Comparison of ENCODE assay signal across 8 cellular contexts in genomic region chr16:66650707-66651473, GRCh38. TPM values are rescaled to one million over a fixed set of nuclear protein-coding genes. Genes with fewer than 3 reads are reported as not detected.
DNase-seq lines count a peak whose midpoint lies in the region; ATAC-seq, FAIRE-seq and TF ChIP-seq lines count a peak whose summit lies in the region.

No MANE protein-coding gene starts in this region.

- H3K79me2 ChIP-seq in endothelial cell of umbilical vein (ENCODE audit: control insufficient read depth, insufficient read depth, low read length) = no peaks in the 10 kb centered on the region

- intact Hi-C loops in CD14-positive monocyte (cut with micrococcal nuclease) (loop anchor here in 1 of 2 donors (5.0 kb wide), 1 partner anchor 46 kb away; the partner anchor contains the start of gene CMTM4), endothelial cell of umbilical vein (cut with micrococcal nuclease) (loop anchor here (5.0 kb wide), 1 partner anchor 244 kb away; no protein-coding TSS in a partner anchor)

- no peak overlapping the region for H3K4me3 ChIP-seq in endothelial cell of umbilical vein (replicated peaks in 1 of 3; ENCODE audit: insufficient read depth in 1 of 3, low read depth in 1 of 3, low read length in 3 of 3)

- POLR2A ChIA-PET in endothelial cell of umbilical vein (lab: Charles Lee) = interaction anchor here (1.6 kb wide), 1 partner anchor 10 kb away, joined by 6 read pairs; no protein-coding TSS in a partner anchor

- H3K4me1 Mint-ChIP-seq in CD14-positive monocyte = peaks cover 49% of the 10 kb centered on the region

- TF ChIP-seq CTCF in CD14-positive monocyte (IDR thresholded peaks at IDR 0.05) = peak; percentile 96
- peak; percentile 94 for TF ChIP-seq CTCF in endothelial cell of umbilical vein (IDR thresholded peaks at IDR 0.05; ENCODE audit: extremely low read depth in 1 of 2, insufficient read depth in 1 of 2, low read depth in 1 of 2, low read length in 2 of 2)

- H3K27ac ChIP-seq in endothelial cell of umbilical vein (ENCODE audit: insufficient read depth, low read depth, low read length) = no peak overlapping the region

- no peaks in the 10 kb centered on the region for H4K20me1 ChIP-seq in endothelial cell of umbilical vein (replicated peaks; ENCODE audit: control insufficient read depth, extremely low read depth, insufficient read depth, low read length)

- no peaks in the 10 kb centered on the region for H3K27me3 ChIP-seq in endothelial cell of umbilical vein (ENCODE audit: control insufficient read depth in 2 of 2, insufficient read depth in 2 of 2, low read length in 2 of 2)

- peak overlapping the region; percentile 0 for H2AFZ ChIP-seq in endothelial cell of umbilical vein (ENCODE audit: low read depth, low read length)

- CTCF ChIA-PET in endothelial cell of umbilical vein (lab: Charles Lee) = interaction anchor here (0.6 to 3.9 kb wide), 53 partner anchors 8 to 244 kb away, joined by 3 to 120 read pairs (median 4); partner anchors contain the start of genes CMTM4, DYNC1LI2 and NAE1

- H3K27ac Mint-ChIP-seq in CD14-positive monocyte = peak overlapping the region in 5 of 7 donors; percentile 11 to 81 (median 45)

- peak; percentile 64 for ATAC-seq in GM19468 (IDR thresholded peaks at IDR 0.05; ENCODE audit: extremely low read depth, unreplicated experiment)

- no peaks in the 10 kb centered on the region for H3K9me1 ChIP-seq in endothelial cell of umbilical vein (replicated peaks; ENCODE audit: control insufficient read depth, extremely low read depth, insufficient read depth, low read length)

- no peaks in the 10 kb centered on the region for H3K36me3 Mint-ChIP-seq in CD14-positive monocyte

- H3K9me3 Mint-ChIP-seq in CD14-positive monocyte = peaks cover 0 to 2% (median 0%) of the 10 kb centered on the region in 7 donors

- H3K36me3 ChIP-seq in endothelial cell of umbilical vein (ENCODE audit: control insufficient read depth in 2 of 2, extremely low read depth in 1 of 2, insufficient read depth in 2 of 2, low read length in 2 of 2) = no peaks in the 10 kb centered on the region

- dilution Hi-C loops in endothelial cell of umbilical vein (cut with MboI; ENCODE audit: extremely low pct_ligation_motif_present, low sequenced_read_pairs) = no loop called here

- peak overlapping the region; percentile 67 to 87 for H3K4me3 Mint-ChIP-seq in CD14-positive monocyte

- peak; percentile 66 for DNase-seq in CD14-positive monocyte (ENCODE audit: low spot score)
- DNase-seq in HUDEP-2 (lab: John Stamatoyannopoulos, UW; ENCODE audit: unreplicated experiment in 76 of 76) = peak in 67 of 76 experiments; percentile 2 to 81 (median 44)
- peak; percentile 74 for DNase-seq in NOMO-1 treated with dmso at 0.1 percent for 144 hours (lab: John Stamatoyannopoulos, UW; ENCODE audit: unreplicated experiment)
- DNase-seq in activated CD8-positive, alpha-beta memory T cell treated with anti-CD3 and anti-CD28 coated beads, Interleukin-2, amount 50 U/mL, for 1 hour (ENCODE audit: extremely low read depth) = peak; percentile 58
- DNase-seq in endothelial cell of umbilical vein (ENCODE audit: low read depth, low spot score) = peak; percentile 81
- peak; percentile 92 for DNase-seq in midbrain (lab: John Stamatoyannopoulos, UW)
- DNase-seq in stimulated activated CD8-positive, alpha-beta memory T cell treated with anti-CD3 and anti-CD28 coated beads, Interleukin-2, amount 100 ng/mL, for 1 hour (ENCODE audit: low read depth in 2 of 2) = peak; percentile 44 to 58

- H3K9me3 ChIP-seq in endothelial cell of umbilical vein (replicated peaks; ENCODE audit: control insufficient read depth, insufficient read depth, low read length) = no peaks in the 10 kb centered on the region

- H3K4me2 ChIP-seq in endothelial cell of umbilical vein (ENCODE audit: insufficient read depth, low read length) = no peak overlapping the region

- FAIRE-seq in endothelial cell of umbilical vein (lab: Jason Lieb, UNC) = peak; percentile 93

- H3K9ac ChIP-seq in endothelial cell of umbilical vein (replicated peaks; ENCODE audit: extremely low read depth, insufficient read depth, low read length) = no peak overlapping the region

- peaks cover 0 to 1% (median 0%) of the 10 kb centered on the region in 3 donors for H3K27me3 Mint-ChIP-seq in CD14-positive monocyte (ENCODE audit: low read depth in 3 of 3)

- no peaks in the 10 kb centered on the region for H3K4me1 ChIP-seq in endothelial cell of umbilical vein (ENCODE audit: control insufficient read depth, extremely low read depth, insufficient read depth, low read length)

- no peak for TF ChIP-seq POLR2A in endothelial cell of umbilical vein (IDR thresholded peaks at IDR 0.05; ENCODE audit: low read depth, low read length)

- no TSS peak for BruUV-seq in endothelial cell of umbilical vein (replicated peaks; lab: Mats Ljungman, UMichigan)

TF ChIP-seq in endothelial cell of umbilical vein, 7 proteins besides CTCF, POLR2A, EP300 and RAD21:
- TF ChIP-seq EZH2 (IDR thresholded peaks at IDR 0.05; ENCODE audit: borderline replicate concordance, low read depth, low read length, severe bottlenecking) = no peak
- no peak for TF ChIP-seq GATA2 (IDR thresholded peaks at IDR 0.05; ENCODE audit: insufficient read depth, insufficient read length, low read depth, low read length)
- TF ChIP-seq, protein P1, sequence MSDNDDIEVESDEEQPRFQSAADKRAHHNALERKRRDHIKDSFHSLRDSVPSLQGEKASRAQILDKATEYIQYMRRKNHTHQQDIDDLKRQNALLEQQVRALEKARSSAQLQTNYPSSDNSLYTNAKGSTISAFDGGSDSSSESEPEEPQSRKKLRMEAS (IDR thresholded peaks at IDR 0.05; ENCODE audit: insufficient read depth, insufficient read length) = no peak

RNA-seq across cellular contexts. Expression of gene CMTM4, which starts 45.7 kb away (rescaled TPM):
- polyA plus RNA-seq in CD14-positive monocyte = under 1 TPM; 0.41 to 0.45 TPM
- total RNA-seq in endothelial cell of umbilical vein = 8.5 and 9.0 TPM in 2 replicates
- 7.1 and 10.7 TPM in 2 replicates for polyA plus RNA-seq in endothelial cell of umbilical vein
- 5.8 and 7.0 TPM in 2 replicates for polyA plus RNA-seq in endothelial cell of umbilical vein (2011; cell fraction: cytosol; rRNA removed)
- 18.6 and 21.6 TPM in 2 replicates for polyA plus RNA-seq in endothelial cell of umbilical vein (2011; cell fraction: nucleus; rRNA removed)
- 6.8 and 10.7 TPM in 2 replicates for polyA plus RNA-seq in endothelial cell of umbilical vein (2012)
- polyA minus RNA-seq in endothelial cell of umbilical vein = 19.7 and 21.4 TPM in 2 replicates
- polyA minus RNA-seq in endothelial cell of umbilical vein (2011; cell fraction: cytosol; rRNA and poly(A)+ RNA removed) = 28.7 TPM
- polyA minus RNA-seq in endothelial cell of umbilical vein (2011; cell fraction: nucleus; rRNA and poly(A)+ RNA removed) = 9.9 and 10.6 TPM in 2 replicates

RNA-seq across cellular contexts. Expression of gene CMTM3, which starts 46.4 kb away (rescaled TPM):
- polyA plus RNA-seq in CD14-positive monocyte = 100 to 1,000 TPM; 126 to 131 TPM
- total RNA-seq in endothelial cell of umbilical vein = 83.6 and 90.5 TPM in 2 replicates
- polyA plus RNA-seq in endothelial cell of umbilical vein = 86.2 and 104 TPM in 2 replicates
- polyA plus RNA-seq in endothelial cell of umbilical vein (2011; cell fraction: cytosol; rRNA removed) = 74.9 and 81.6 TPM in 2 replicates
- polyA plus RNA-seq in endothelial cell of umbilical vein (2011; cell fraction: nucleus; rRNA removed) = 43.1 and 45.5 TPM in 2 replicates
- polyA plus RNA-seq in endothelial cell of umbilical vein (2012) = 66.2 and 95.6 TPM in 2 replicates
- polyA minus RNA-seq in endothelial cell of umbilical vein = 75.2 and 81.4 TPM in 2 replicates
- not detected for polyA minus RNA-seq in endothelial cell of umbilical vein (2011; cell fraction: cytosol; rRNA and poly(A)+ RNA removed)
- 12.5 and 16.8 TPM in 2 replicates for polyA minus RNA-seq in endothelial cell of umbilical vein (2011; cell fraction: nucleus; rRNA and poly(A)+ RNA removed)
